8 cellular contexts compared by ENCODE assay signal in genomic region chr18:76821356-76821874, GRCh38. TPM values are rescaled to one million over a fixed set of nuclear protein-coding genes. Genes with fewer than 3 reads are reported as not detected.
DNase-seq lines count a peak whose midpoint lies in the region; ATAC-seq and TF ChIP-seq lines count a peak whose summit lies in the region.

No MANE protein-coding gene starts in this region.

- WGBS in hepatocyte (ENCODE audit: low lambda C conversion rate, missing lambda C conversion rate), result 1% methylated on average over 12 of the region's 12 CpGs

- no peaks in the 10 kb centered on the region for H3K9me3 Mint-ChIP-seq in CD8-positive, alpha-beta memory T cell
- H3K9me3 Mint-ChIP-seq in activated T-cell treated with anti-CD3 and anti-CD28 coated beads, Interleukin-2, amount 50 U/mL, for 24 hours, result no peaks in the 10 kb centered on the region
- no peaks in the 10 kb centered on the region for H3K9me3 Mint-ChIP-seq in stimulated activated memory B cell treated with anti-CD40 and anti-IgM and Interleukin-4, amounts not matched to agents 10 μg/mL and 1 μg/mL and 100 μg/mL, for 72 hours

- H3K79me2 ChIP-seq in hepatocyte, result peaks cover 87% of the 10 kb centered on the region

- no peak for DNase-seq in CD8-positive, alpha-beta memory T cell
- no peak for DNase-seq in HFF-Myc (ENCODE audit: extremely low read depth, low read depth)
- peak; percentile 48 for DNase-seq in activated T-cell treated with anti-CD3 and anti-CD28 coated beads, Interleukin-2, amount 50 U/mL, for 24 hours
- DNase-seq in hepatocyte (ENCODE audit: low spot score), result no peak

- peak overlapping the region; percentile 93 for H3K27ac ChIP-seq in CD8-positive, alpha-beta memory T cell (ENCODE audit: low read depth, low read length)
- peak overlapping the region; percentile 99 for H3K27ac ChIP-seq in hepatocyte

- TF ChIP-seq CTCF in HFF-Myc (IDR thresholded peaks at IDR 0.05; ENCODE audit: low read depth, low read length, missing control alignments) (no peak), hepatocyte (IDR thresholded peaks at IDR 0.05; ENCODE audit: poor library complexity) (no peak)

- no peak for ATAC-seq in stimulated activated memory B cell treated with anti-CD40 and anti-IgM and Interleukin-4, amounts not matched to agents 10 μg/mL and 1 μg/mL and 100 μg/mL, for 72 hours
- ATAC-seq in GM19455 (IDR thresholded peaks at IDR 0.05; ENCODE audit: unreplicated experiment), result no peak
- ATAC-seq in HG03135 (IDR thresholded peaks at IDR 0.05; ENCODE audit: unreplicated experiment), result no peak
- ATAC-seq in GM18867 (IDR thresholded peaks at IDR 0.05; ENCODE audit: unreplicated experiment), result no peak

- peak overlapping the region; percentile 88 to 99 (median 96) for H3K27ac Mint-ChIP-seq in CD8-positive, alpha-beta memory T cell
- H3K27ac Mint-ChIP-seq in activated T-cell treated with anti-CD3 and anti-CD28 coated beads, Interleukin-2, amount 50 U/mL, for 24 hours, result peak overlapping the region; percentile 94
- H3K27ac Mint-ChIP-seq in stimulated activated memory B cell treated with anti-CD40 and anti-IgM and Interleukin-4, amounts not matched to agents 10 μg/mL and 1 μg/mL and 100 μg/mL, for 72 hours, result peak overlapping the region; percentile 92

- POLR2A ChIA-PET in CD8-positive, alpha-beta memory T cell (lab: Charles Lee), result no interaction called here

- H3K9me3 ChIP-seq in CD8-positive, alpha-beta memory T cell (ENCODE audit: low read length), result no peaks in the 10 kb centered on the region
- H3K9me3 ChIP-seq in hepatocyte (ENCODE audit: low read depth), result no peaks in the 10 kb centered on the region

- peak overlapping the region; percentile 87 for H3K4me3 ChIP-seq in CD8-positive, alpha-beta memory T cell (ENCODE audit: low read length)
- peak overlapping the region; percentile 93 for H3K4me3 ChIP-seq in HFF-Myc (replicated peaks; ENCODE audit: low read depth, low read length)
- H3K4me3 ChIP-seq in hepatocyte, result peak overlapping the region; percentile 100

- peak overlapping the region; percentile 93 to 99 (median 94) for H3K4me3 Mint-ChIP-seq in CD8-positive, alpha-beta memory T cell
- peak overlapping the region; percentile 92 for H3K4me3 Mint-ChIP-seq in activated T-cell treated with anti-CD3 and anti-CD28 coated beads, Interleukin-2, amount 50 U/mL, for 24 hours
- H3K4me3 Mint-ChIP-seq in stimulated activated memory B cell treated with anti-CD40 and anti-IgM and Interleukin-4, amounts not matched to agents 10 μg/mL and 1 μg/mL and 100 μg/mL, for 72 hours, result peak overlapping the region; percentile 95

- no peaks in the 10 kb centered on the region for H4K20me1 ChIP-seq in hepatocyte (ENCODE audit: insufficient read depth, poor library complexity, severe bottlenecking)

- H3K36me3 Mint-ChIP-seq in CD8-positive, alpha-beta memory T cell, result peaks cover 0 to 18% (median 1%) of the 10 kb centered on the region in 3 donors
- peaks cover 38% of the 10 kb centered on the region for H3K36me3 Mint-ChIP-seq in activated T-cell treated with anti-CD3 and anti-CD28 coated beads, Interleukin-2, amount 50 U/mL, for 24 hours (ENCODE audit: low read depth)
- H3K36me3 Mint-ChIP-seq in stimulated activated memory B cell treated with anti-CD40 and anti-IgM and Interleukin-4, amounts not matched to agents 10 μg/mL and 1 μg/mL and 100 μg/mL, for 72 hours, result peaks cover 5% of the 10 kb centered on the region

- H3K4me1 Mint-ChIP-seq in CD8-positive, alpha-beta memory T cell, result peaks cover 52 to 72% (median 57%) of the 10 kb centered on the region in 3 donors
- peaks cover 52% of the 10 kb centered on the region for H3K4me1 Mint-ChIP-seq in activated T-cell treated with anti-CD3 and anti-CD28 coated beads, Interleukin-2, amount 50 U/mL, for 24 hours (ENCODE audit: low read depth)
- peaks cover 58% of the 10 kb centered on the region for H3K4me1 Mint-ChIP-seq in stimulated activated memory B cell treated with anti-CD40 and anti-IgM and Interleukin-4, amounts not matched to agents 10 μg/mL and 1 μg/mL and 100 μg/mL, for 72 hours

- no peaks in the 10 kb centered on the region for H3K36me3 ChIP-seq in CD8-positive, alpha-beta memory T cell (ENCODE audit: insufficient read depth, low read length)
- H3K36me3 ChIP-seq in hepatocyte (replicated peaks; ENCODE audit: insufficient read depth, low read depth), result no peaks in the 10 kb centered on the region

- no peaks in the 10 kb centered on the region for H3K27me3 Mint-ChIP-seq in CD8-positive, alpha-beta memory T cell
- H3K27me3 Mint-ChIP-seq in activated T-cell treated with anti-CD3 and anti-CD28 coated beads, Interleukin-2, amount 50 U/mL, for 24 hours, result no peaks in the 10 kb centered on the region
- H3K27me3 Mint-ChIP-seq in stimulated activated memory B cell treated with anti-CD40 and anti-IgM and Interleukin-4, amounts not matched to agents 10 μg/mL and 1 μg/mL and 100 μg/mL, for 72 hours, result no peaks in the 10 kb centered on the region

- peak overlapping the region; percentile 97 for H2AFZ ChIP-seq in hepatocyte

- peaks cover 27% of the 10 kb centered on the region for H3K4me1 ChIP-seq in CD8-positive, alpha-beta memory T cell (ENCODE audit: insufficient read depth, low read length)
- H3K4me1 ChIP-seq in hepatocyte (ENCODE audit: insufficient read depth), result peaks cover 12% of the 10 kb centered on the region

- no peaks in the 10 kb centered on the region for H3K9me2 ChIP-seq in hepatocyte (replicated peaks; ENCODE audit: insufficient read depth)

- peak overlapping the region; percentile 95 for H3K4me2 ChIP-seq in hepatocyte

- no peaks in the 10 kb centered on the region for H3K27me3 ChIP-seq in CD8-positive, alpha-beta memory T cell (ENCODE audit: insufficient read depth, low read length, poor library complexity, severe bottlenecking)
- no peaks in the 10 kb centered on the region for H3K27me3 ChIP-seq in hepatocyte

- CTCF ChIA-PET in CD8-positive, alpha-beta memory T cell (lab: Charles Lee), result interaction anchor here (1.1 to 1.9 kb wide), 2 partner anchors 19 to 234 kb away, joined by 5 to 6 read pairs; no protein-coding TSS in a partner anchor

RNA-seq across cellular contexts. Expression of gene ZNF236, which starts 0.9 kb away (rescaled TPM):
- total RNA-seq in CD8-positive, alpha-beta memory T cell, result 10 to 100 TPM; 13.4 to 15.9 TPM
- 11.1 TPM for polyA plus RNA-seq in CD8-positive, alpha-beta memory T cell
- 7.5 and 8.2 TPM in 2 replicates for total RNA-seq in hepatocyte
- polyA plus RNA-seq in hepatocyte, result 7.4 and 8.5 TPM in 2 replicates
